Comparison of ENCODE assay signal across 9 cellular contexts in genomic region chr2:177239053-177239452, GRCh38. TPM values are rescaled to one million over a fixed set of nuclear protein-coding genes. Genes with fewer than 3 reads are reported as not detected.
DNase-seq lines count a peak whose midpoint lies in the region; ATAC-seq and TF ChIP-seq lines count a peak whose summit lies in the region.
"Had no signal": no experiment of that assay in that cellular context is flagged by ENCODE, and none has a peak within 500 bp of the region (broad histone marks: within the 10 kb centered on the region; RNA-seq: fewer than 3 reads in every experiment).

No MANE protein-coding gene starts in this region.

- 77 to 84% (median 80%) methylated on average over 6 of the region's 6 CpGs for WGBS in spleen, 5 donors

- ATAC-seq in left lung, result no peak
- ATAC-seq in GM21576 (IDR thresholded peaks at IDR 0.05; ENCODE audit: unreplicated experiment), result no peak

- no peak for TF ChIP-seq POLR2A in spleen (IDR thresholded peaks at IDR 0.05)

- TF ChIP-seq CTCF in left lung (IDR thresholded peaks at IDR 0.05) (no peak), spleen (IDR thresholded peaks at IDR 0.05 in 8 of 11, conservative IDR thresholded peaks at IDR 0.05 in 3 of 11) (no peak)

- no peak overlapping the region for H3K4me3 ChIP-seq in CD8-positive, alpha-beta memory T cell (ENCODE audit: low read length)
- H3K4me3 ChIP-seq in left lung (no peak overlapping the region), spleen (peak overlapping the region in 1 of 8 donors; percentile 56)

- H3K27ac ChIP-seq in CD8-positive, alpha-beta memory T cell (ENCODE audit: low read depth, low read length), result no peak overlapping the region
- H3K27ac ChIP-seq in left lung (peak overlapping the region; percentile 80 to 89), spleen (peak overlapping the region; percentile 9 to 92 (median 84))

- DNase-seq in CD8-positive, alpha-beta memory T cell, result no peak
- no peak for DNase-seq in activated CD4-positive, alpha-beta memory T cell treated with anti-CD3 and anti-CD28 coated beads for 36 hours
- DNase-seq in left lung, result no peak
- DNase-seq in spleen, result no peak
- DNase-seq in posterior vena cava (ENCODE audit: low spot score), result no peak
- no peak for DNase-seq in activated gamma-delta T cell (lab: John Stamatoyannopoulos, UW)
- no peak for DNase-seq in mesenteric fat pad (ENCODE audit: low spot score)
- DNase-seq: activated effector memory CD4-positive, alpha-beta T cell treated with Interleukin-2 at 50 U/mL for 16 hours had no signal

- peaks cover under 1% of the 10 kb centered on the region for H3K36me3 ChIP-seq in CD8-positive, alpha-beta memory T cell (ENCODE audit: insufficient read depth, low read length)
- H3K36me3 ChIP-seq in left lung (peaks cover 0 to 6% of the 10 kb centered on the region in 2 donors), spleen (peaks cover 0 to 21% (median 3%) of the 10 kb centered on the region in 6 donors)

- POLR2A ChIA-PET in CD8-positive, alpha-beta memory T cell (lab: Charles Lee), result interaction anchor here (1.0 to 4.0 kb wide), 5 partner anchors 10 to 74 kb away, joined by 3 to 31 read pairs (median 4); partner anchors contain the start of gene NFE2L2
- POLR2A ChIA-PET in activated CD4-positive, alpha-beta memory T cell treated with anti-CD3 and anti-CD28 coated beads for 36 hours (lab: Charles Lee), result interaction anchor here (1.0 to 3.3 kb wide), 4 partner anchors 11 to 27 kb away, joined by 5 to 28 read pairs (median 10); partner anchors contain the start of genes HNRNPA3 and NFE2L2

- H3K27me3 Mint-ChIP-seq in CD8-positive, alpha-beta memory T cell, result peaks cover 0 to 1% of the 10 kb centered on the region in 2 donors
- H3K27me3 Mint-ChIP-seq in activated CD4-positive, alpha-beta memory T cell treated with anti-CD3 and anti-CD28 coated beads for 36 hours, result no peaks in the 10 kb centered on the region

- peaks cover 2 to 40% (median 3%) of the 10 kb centered on the region in 3 donors for H3K36me3 Mint-ChIP-seq in CD8-positive, alpha-beta memory T cell
- H3K36me3 Mint-ChIP-seq in activated CD4-positive, alpha-beta memory T cell treated with anti-CD3 and anti-CD28 coated beads for 36 hours, result peaks cover 20% of the 10 kb centered on the region

- peak overlapping the region; percentile 6 to 95 (median 70) for H3K27ac Mint-ChIP-seq in CD8-positive, alpha-beta memory T cell
- peak overlapping the region; percentile 60 for H3K27ac Mint-ChIP-seq in activated CD4-positive, alpha-beta memory T cell treated with anti-CD3 and anti-CD28 coated beads for 36 hours

- intact Hi-C loops in activated CD4-positive, alpha-beta memory T cell treated with anti-CD3 and anti-CD28 coated beads for 36 hours (cut with micrococcal nuclease), result no loop called here
- intact Hi-C loops in left lung (cut with DNase I) (no loop called here), spleen (cut with DNase I; ENCODE audit: low total_unique reads) (no loop called here), posterior vena cava (cut with DNase I) (no loop called here)

- CTCF ChIA-PET in CD8-positive, alpha-beta memory T cell (lab: Charles Lee), result interaction anchor here (1.1 to 5.1 kb wide), 5 partner anchors 14 to 96 kb away, joined by 3 to 55 read pairs (median 3); partner anchors contain the start of gene NFE2L2
- CTCF ChIA-PET in activated CD4-positive, alpha-beta memory T cell treated with anti-CD3 and anti-CD28 coated beads for 36 hours (lab: Charles Lee), result interaction anchor here (0.6 to 5.2 kb wide), 3 partner anchors 25 to 78 kb away, joined by 3 to 38 read pairs (median 12); partner anchors contain the start of gene NFE2L2

- peak overlapping the region in 2 of 7 donors; percentile 22 to 24 for H3K4me3 Mint-ChIP-seq in CD8-positive, alpha-beta memory T cell
- no peak overlapping the region for H3K4me3 Mint-ChIP-seq in activated CD4-positive, alpha-beta memory T cell treated with anti-CD3 and anti-CD28 coated beads for 36 hours

- no peaks in the 10 kb centered on the region for H3K9me3 ChIP-seq in CD8-positive, alpha-beta memory T cell (ENCODE audit: low read length)
- no peaks in the 10 kb centered on the region for H3K9me3 ChIP-seq in left lung
- no peaks in the 10 kb centered on the region for H3K9me3 ChIP-seq in spleen

- no peaks in the 10 kb centered on the region for H3K27me3 ChIP-seq in CD8-positive, alpha-beta memory T cell (ENCODE audit: insufficient read depth, low read length, poor library complexity, severe bottlenecking)
- no peaks in the 10 kb centered on the region for H3K27me3 ChIP-seq in left lung
- H3K27me3 ChIP-seq in spleen (replicated peaks in 1 of 7), result no peaks in the 10 kb centered on the region

- H3K4me1 ChIP-seq in CD8-positive, alpha-beta memory T cell (ENCODE audit: insufficient read depth, low read length), result peaks cover 61% of the 10 kb centered on the region
- H3K4me1 ChIP-seq in left lung (peaks cover 61 to 91% of the 10 kb centered on the region in 2 donors), spleen (peaks cover 54 to 100% (median 89%) of the 10 kb centered on the region in 6 donors)

- H3K4me1 Mint-ChIP-seq in CD8-positive, alpha-beta memory T cell, result peaks cover 67 to 92% (median 79%) of the 10 kb centered on the region in 3 donors
- H3K4me1 Mint-ChIP-seq in activated CD4-positive, alpha-beta memory T cell treated with anti-CD3 and anti-CD28 coated beads for 36 hours (ENCODE audit: low read depth), result peaks cover 79% of the 10 kb centered on the region

- H3K9me3 Mint-ChIP-seq in CD8-positive, alpha-beta memory T cell, result no peaks in the 10 kb centered on the region
- no peaks in the 10 kb centered on the region for H3K9me3 Mint-ChIP-seq in activated CD4-positive, alpha-beta memory T cell treated with anti-CD3 and anti-CD28 coated beads for 36 hours

RNA-seq across cellular contexts. Expression of gene NFE2L2, which starts 25.5 kb away (rescaled TPM):
- 10 to 100 TPM; 58.0 to 63.0 TPM for total RNA-seq in CD8-positive, alpha-beta memory T cell
- 47.7 TPM for polyA plus RNA-seq in CD8-positive, alpha-beta memory T cell
- total RNA-seq in activated CD4-positive, alpha-beta memory T cell treated with anti-CD3 and anti-CD28 coated beads for 36 hours, result 10 to 100 TPM; 51.3 to 52.0 TPM
- total RNA-seq in left lung (100 to 1,000 TPM in 1 of 2 donors, 10 to 100 TPM in 1; 98.4 to 104 TPM), spleen (100 to 1,000 TPM in 6 of 7 donors, 10 to 100 TPM in 1; 87.0 to 148 (median 107) TPM), posterior vena cava (10 to 100 TPM; 82.8 to 87.5 TPM), mesenteric fat pad (94.0 TPM)
- polyA plus RNA-seq in spleen, result 10 to 100 TPM; 25.9 to 50.4 (median 27.0) TPM

RNA-seq across cellular contexts. Expression of gene HNRNPA3, which starts 26.5 kb away (rescaled TPM):
- 100 to 1,000 TPM; 203 to 216 TPM for total RNA-seq in CD8-positive, alpha-beta memory T cell
- 58.3 TPM for polyA plus RNA-seq in CD8-positive, alpha-beta memory T cell
- 100 to 1,000 TPM; 303 to 311 TPM for total RNA-seq in activated CD4-positive, alpha-beta memory T cell treated with anti-CD3 and anti-CD28 coated beads for 36 hours
- total RNA-seq in left lung (100 to 1,000 TPM; 151 to 180 TPM), spleen (100 to 1,000 TPM in 5 of 7 donors, 10 to 100 TPM in 2; 79.8 to 213 (median 157) TPM), posterior vena cava (100 to 1,000 TPM; 152 to 166 TPM), mesenteric fat pad (148 TPM)
- 100 to 1,000 TPM; 144 to 179 (median 159) TPM for polyA plus RNA-seq in spleen
